Comparison of ENCODE assay signal across 8 cellular contexts in genomic region chr16:57800213-57801097, GRCh38. TPM values are rescaled to one million over a fixed set of nuclear protein-coding genes. Genes with fewer than 3 reads are reported as not detected.
DNase-seq lines count a peak whose midpoint lies in the region; ATAC-seq and TF ChIP-seq lines count a peak whose summit lies in the region.
"Had no signal": no experiment of that assay in that cellular context is flagged by ENCODE, and none has a peak within 500 bp of the region (broad histone marks: within the 10 kb centered on the region; RNA-seq: fewer than 3 reads in every experiment).

No MANE protein-coding gene starts in this region.

- CTCF ChIA-PET in IMR-90 (lab: Yijun Ruan, JAX): interaction anchor here (0.6 to 1.6 kb wide), 4 partner anchors 13 to 63 kb away, joined by 3 to 7 read pairs (median 4); no protein-coding TSS in a partner anchor
- CTCF ChIA-PET in activated CD8-positive, alpha-beta T cell treated with anti-CD3 and anti-CD28 coated beads for 36 hours (lab: Charles Lee): interaction anchor here (1.3 kb wide), 1 partner anchor 199 kb away, joined by 4 read pairs; no protein-coding TSS in a partner anchor

- H3K79me1 ChIP-seq in IMR-90 (ENCODE audit: low read depth in 1 of 2, low read length in 2 of 2): peaks cover 7 to 63% of the 10 kb centered on the region in 2 experiments

- no TSS peak for BruUV-seq in IMR-90 (replicated peaks; lab: Mats Ljungman, UMichigan)

- peak overlapping the region; percentile 42 for H4K5ac ChIP-seq in IMR-90 (ENCODE audit: low read depth, low read length)

- DNase-seq in IMR-90 (no peak), astrocyte of the cerebellum (ENCODE audit: low read depth) (no peak), left lung (peak in 1 of 2 donors; percentile 34), substantia nigra (lab: John Stamatoyannopoulos, UW) (peak in 5 of 49 donors; percentile 26 to 53 (median 39))
- DNase-seq in activated CD4-positive, CD25-positive, alpha-beta regulatory T cell (lab: John Stamatoyannopoulos, UW): no peak
- no peak for DNase-seq in activated CD8-positive, alpha-beta T cell treated with anti-CD3 and anti-CD28 coated beads for 36 hours
- DNase-seq: activated CD4-positive, alpha-beta memory T cell treated with anti-CD3 and anti-CD28 coated beads, Interleukin-2, amount 10 ng/mL, durations not matched to agents 7 days and 5 days had no signal

- no peak for TF ChIP-seq POLR2A in IMR-90 (IDR thresholded peaks at IDR 0.05; ENCODE audit: low read depth, low read length)

- peaks cover 31% of the 10 kb centered on the region for H3K9me1 ChIP-seq in IMR-90 (ENCODE audit: insufficient read depth, low read length)

- H3K4me1 Mint-ChIP-seq in activated CD8-positive, alpha-beta T cell treated with anti-CD3 and anti-CD28 coated beads for 36 hours (ENCODE audit: low read depth): peaks cover 23% of the 10 kb centered on the region

- dilution Hi-C loops in IMR-90 (cut with HindIII; ENCODE audit: low sequenced_read_pairs, unreplicated experiment): no loop called here

- no peak for ATAC-seq in IMR-90 (ENCODE audit: low read depth)
- ATAC-seq in left lung: no peak
- ATAC-seq in activated CD8-positive, alpha-beta T cell treated with anti-CD3 and anti-CD28 coated beads for 36 hours: no peak
- no peak for ATAC-seq in HG03469 (IDR thresholded peaks at IDR 0.05; ENCODE audit: unreplicated experiment)

- H3K18ac ChIP-seq in IMR-90 (ENCODE audit: low read depth, low read length): no peak overlapping the region

- peak overlapping the region; percentile 4 for H2BK5ac ChIP-seq in IMR-90 (ENCODE audit: low read depth, low read length, poor library complexity, severe bottlenecking)

- 72% methylated on average over 4 of the region's 12 CpGs; no CpG with 5 or more reads in 1 of the 2 experiments for WGBS in IMR-90 (ENCODE audit: extremely low coverage in 2 of 2, insufficient read length in 1 of 2), 2 experiments

- peaks cover 33% of the 10 kb centered on the region for H4K20me1 ChIP-seq in IMR-90 (ENCODE audit: insufficient read depth, low read length)

- H3K36me3 ChIP-seq in IMR-90 (ENCODE audit: control insufficient read depth, insufficient read depth, low read length) (peaks cover 21% of the 10 kb centered on the region), left lung (peaks cover 0 to 24% of the 10 kb centered on the region in 2 donors)

- peak overlapping the region; percentile 88 for H3K4me2 ChIP-seq in IMR-90 (ENCODE audit: low read depth, low read length)

- H3K4ac ChIP-seq in IMR-90 (ENCODE audit: low read depth, low read length): peak overlapping the region; percentile 94

- H3K27me3 ChIP-seq in IMR-90 (ENCODE audit: control insufficient read depth, insufficient read depth, low read length): no peaks in the 10 kb centered on the region
- peaks cover 0 to 30% of the 10 kb centered on the region in 2 donors for H3K27me3 ChIP-seq in left lung

- in situ Hi-C loops in IMR-90 (cut with MboI; ENCODE audit: low sequenced_read_pairs) (no loop called here), astrocyte of the cerebellum (cut with HindIII; ENCODE audit: low sequenced_read_pairs) (no loop called here)

- H2AK9ac ChIP-seq in IMR-90 (replicated peaks; ENCODE audit: low read depth, low read length, poor library complexity): peak overlapping the region; percentile 98

- H3K36me3 Mint-ChIP-seq in activated CD8-positive, alpha-beta T cell treated with anti-CD3 and anti-CD28 coated beads for 36 hours (ENCODE audit: low read depth): no peaks in the 10 kb centered on the region

- peak overlapping the region; percentile 71 for H2BK120ac ChIP-seq in IMR-90 (ENCODE audit: low read depth, low read length)

- H3K4me3 ChIP-seq in IMR-90 (ENCODE audit: insufficient read depth, low read depth, low read length) (no peak overlapping the region; the same call in 1 of the 2 replicates), astrocyte of the cerebellum (ENCODE audit: low read depth, low read length) (peak overlapping the region; percentile 68), left lung (peak overlapping the region in 1 of 2 donors; percentile 69)

- H4K91ac ChIP-seq in IMR-90 (ENCODE audit: insufficient read depth, low read depth, low read length): peak overlapping the region; percentile 96

- peaks cover 27% of the 10 kb centered on the region for H3K27me3 Mint-ChIP-seq in activated CD8-positive, alpha-beta T cell treated with anti-CD3 and anti-CD28 coated beads for 36 hours

- TF ChIP-seq RAD21 in IMR-90 (IDR thresholded peaks at IDR 0.05; ENCODE audit: low read length): no peak

- H3K4me1 ChIP-seq in IMR-90 (ENCODE audit: control insufficient read depth, insufficient read depth, low read length): peaks cover 29% of the 10 kb centered on the region
- H3K4me1 ChIP-seq in left lung: peaks cover 46 to 72% of the 10 kb centered on the region in 2 donors

- POLR2A ChIA-PET in IMR-90 (lab: Charles Lee; ENCODE audit: unreplicated experiment): no interaction called here
- POLR2A ChIA-PET in activated CD8-positive, alpha-beta T cell treated with anti-CD3 and anti-CD28 coated beads for 36 hours (lab: Charles Lee): interaction anchor here (2.2 kb wide), 1 partner anchor 10 kb away, joined by 5 read pairs; no protein-coding TSS in a partner anchor

- no peaks in the 10 kb centered on the region for H3K9me3 ChIP-seq in IMR-90 (ENCODE audit: control insufficient read depth, insufficient read depth, low read length)
- H3K9me3 ChIP-seq in left lung: no peaks in the 10 kb centered on the region

- H2BK15ac ChIP-seq in IMR-90 (ENCODE audit: low read depth, low read length): peak overlapping the region; percentile 56; the same call in 2 of the 3 replicates

- H3K56ac ChIP-seq in IMR-90 (ENCODE audit: extremely low read depth, insufficient read depth, low read length): peak overlapping the region; percentile 41; the same call in 1 of the 2 replicates

- H3K23ac ChIP-seq in IMR-90 (ENCODE audit: low read depth, low read length): peak overlapping the region; percentile 85

- H3K14ac ChIP-seq in IMR-90 (replicated peaks; ENCODE audit: low read depth, low read length): peak overlapping the region; percentile 94

- H3K27ac Mint-ChIP-seq in activated CD8-positive, alpha-beta T cell treated with anti-CD3 and anti-CD28 coated beads for 36 hours: no peak overlapping the region

- H2BK20ac ChIP-seq in IMR-90 (ENCODE audit: low read depth, low read length): peak overlapping the region; percentile 66; the same call in 1 of the 2 replicates

- intact Hi-C loops in IMR-90 (cut with micrococcal nuclease) (loop anchor here (1.0 to 5.0 kb wide), 3 partner anchors 63 to 200 kb away; partner anchors contain the start of genes USB1 and ZNF319), left lung (cut with DNase I) (no loop called here)
- intact Hi-C loops in activated CD8-positive, alpha-beta T cell treated with anti-CD3 and anti-CD28 coated beads for 36 hours (cut with micrococcal nuclease): no loop called here

- H4K8ac ChIP-seq in IMR-90 (ENCODE audit: low read depth in 2 of 2, low read length in 2 of 2): peak overlapping the region; percentile 50 to 85; a peak in 3 of 4 replicates

- H3K9ac ChIP-seq in IMR-90 (ENCODE audit: low read depth, low read length): peak overlapping the region; percentile 96

- H3K4me3 Mint-ChIP-seq in activated CD8-positive, alpha-beta T cell treated with anti-CD3 and anti-CD28 coated beads for 36 hours: no peak overlapping the region
- H3K4me3 Mint-ChIP-seq: activated CD4-positive, alpha-beta memory T cell treated with anti-CD3 and anti-CD28 coated beads, Interleukin-2, amount 10 ng/mL, durations not matched to agents 7 days and 5 days had no signal

- TF ChIP-seq CTCF in IMR-90 (conservative IDR thresholded peaks at IDR 0.05; ENCODE audit: low read depth, low read length) (no peak), astrocyte of the cerebellum (IDR thresholded peaks at IDR 0.05; ENCODE audit: low read depth, low read length, missing control alignments) (no peak), left lung (IDR thresholded peaks at IDR 0.05) (no peak)
- TF ChIP-seq CTCF in activated CD8-positive, alpha-beta T cell treated with anti-CD3 and anti-CD28 coated beads for 36 hours (IDR thresholded peaks at IDR 0.05): no peak

- peak overlapping the region; percentile 92 for H2AK5ac ChIP-seq in IMR-90 (ENCODE audit: low read depth, low read length)

- H2AFZ ChIP-seq in IMR-90 (replicated peaks; ENCODE audit: low read length, poor library complexity): peak overlapping the region; percentile 53

- H3K9me3 Mint-ChIP-seq in activated CD8-positive, alpha-beta T cell treated with anti-CD3 and anti-CD28 coated beads for 36 hours: no peaks in the 10 kb centered on the region
- H3K9me3 Mint-ChIP-seq: activated CD4-positive, alpha-beta memory T cell treated with anti-CD3 and anti-CD28 coated beads, Interleukin-2, amount 10 ng/mL, durations not matched to agents 7 days and 5 days had no signal

- H3K27ac ChIP-seq in IMR-90 (ENCODE audit: insufficient read depth, low read length): peak overlapping the region; percentile 93
- peak overlapping the region; percentile 86 to 90 for H3K27ac ChIP-seq in left lung
- H3K27ac ChIP-seq in substantia nigra (ENCODE audit: low read depth, low read length, poor library complexity, severe bottlenecking): peak overlapping the region; percentile 66

TF ChIP-seq in IMR-90, 13 proteins besides CTCF, POLR2A, EP300 and RAD21 (continues in another document):
- TF ChIP-seq MXI1 (IDR thresholded peaks at IDR 0.05; ENCODE audit: borderline replicate concordance, low read depth, low read length): no peak
- no peak for TF ChIP-seq BHLHE40 (IDR thresholded peaks at IDR 0.05; ENCODE audit: low read depth, low read length)
- no peak for TF ChIP-seq RCOR1 (IDR thresholded peaks at IDR 0.05; ENCODE audit: insufficient replicate concordance, low read length)
- TF ChIP-seq CHD1 (IDR thresholded peaks at IDR 0.05; ENCODE audit: low read depth, low read length): no peak
- no peak for TF ChIP-seq CEBPB (IDR thresholded peaks at IDR 0.05; ENCODE audit: low read depth, low read length)
- TF ChIP-seq NFE2L2 (IDR thresholded peaks at IDR 0.05; ENCODE audit: low read depth, low read length): no peak
- no peak for TF ChIP-seq RFX5 (IDR thresholded peaks at IDR 0.05; ENCODE audit: low read depth, low read length)
- TF ChIP-seq USF2 (IDR thresholded peaks at IDR 0.05; ENCODE audit: low read depth, low read length): no peak
- TF ChIP-seq MAFK (IDR thresholded peaks at IDR 0.05; ENCODE audit: low read depth, low read length): no peak

RNA-seq across cellular contexts. Expression of gene KIFC3, which starts 1.8 kb away (rescaled TPM):
- total RNA-seq in IMR-90 (2012; rRNA removed) (38.3 and 48.6 TPM in 2 replicates), left lung (10 to 100 TPM; 68.7 to 96.8 TPM)
- polyA plus RNA-seq in IMR-90 (2012; rRNA removed): 62.5 and 66.6 TPM in 2 replicates
- 43.3 and 62.3 TPM in 2 replicates for polyA plus RNA-seq in IMR-90 (2012; cell fraction: cytosol; rRNA removed)
- polyA plus RNA-seq in IMR-90 (2012; cell fraction: nucleus; rRNA removed; ENCODE audit: low replicate concordance): 123 and 327 TPM in 2 replicates
- under 1 TPM; 0.54 to 0.89 TPM for total RNA-seq in activated CD8-positive, alpha-beta T cell treated with anti-CD3 and anti-CD28 coated beads for 36 hours
- total RNA-seq: activated CD4-positive, alpha-beta memory T cell treated with anti-CD3 and anti-CD28 coated beads, Interleukin-2, amount 10 ng/mL, durations not matched to agents 7 days and 5 days had no signal

Comparison
In these comparisons a context has a peak if more than half of its experiments do, and no peak if none do; other contexts are left out.
1. RNA of gene KIFC3, which starts 1.8 kb away (total RNA-seq): 68.7 to 96.8 TPM in left lung and 38.3 to 48.6 TPM in IMR-90; 0.54 to 0.89 TPM in activated CD8-positive, alpha-beta T cell treated with anti-CD3 and anti-CD28 coated beads for 36 hours; every median in the first group is over 10 times any median in the second.
2. Peak in every context shown above with its lines, with median percentiles within 50 percentile points of each other: H3K27ac ChIP-seq.